ENCODE assay signal across 24 cellular contexts in the genomic region with DNA sequence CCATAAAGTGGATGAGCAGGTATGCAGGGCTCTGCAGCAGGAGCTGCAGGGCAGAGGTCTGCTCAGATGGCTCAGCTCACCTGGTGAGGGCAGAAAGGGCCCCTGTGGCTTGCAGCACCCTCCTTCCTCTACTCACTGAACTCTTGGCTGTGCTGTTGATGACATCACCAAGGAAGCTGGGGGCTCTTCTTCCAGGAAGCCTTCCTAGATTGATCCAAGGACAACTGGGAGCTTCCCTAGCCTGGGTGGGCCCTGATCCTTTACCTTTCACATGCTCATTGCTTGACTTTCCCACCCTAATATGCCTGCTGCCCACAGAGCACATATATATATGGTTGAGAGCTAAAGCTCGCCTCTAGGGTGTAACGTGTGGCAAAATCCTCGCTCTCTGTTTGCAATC. TPM values are rescaled to one million over a fixed set of nuclear protein-coding genes. Genes with fewer than 3 reads are reported as not detected.
DNase-seq lines count a peak whose midpoint lies in the region; ATAC-seq, FAIRE-seq and TF ChIP-seq lines count a peak whose summit lies in the region.
"Had no signal": no experiment of that assay in that cellular context is flagged by ENCODE, and none has a peak within 500 bp of the region (broad histone marks: within the 10 kb centered on the region; RNA-seq: fewer than 3 reads in every experiment).

No MANE protein-coding gene starts in this region.

- TF ChIP-seq RAD21 in A549 (conservative IDR thresholded peaks at IDR 0.05 in 1 of 2, IDR thresholded peaks at IDR 0.05 in 1 of 2) = no peak

- DNase-seq in A549 (ENCODE audit: low read depth in 1 of 2, low spot score in 1 of 2) (no peak), caudate nucleus (lab: John Stamatoyannopoulos, UW) (no peak), body of pancreas (no peak)
- DNase-seq: BE2C, GDM1, GOT3, NCI-H1048, NCI-H1436 treated with DMSO at 0.1 percent for 48 hours, NCI-H2029 treated with DMSO at 0.1 percent for 48 hours, NCI-H510A, NCI-H82, PC-9, SJCRH30 had no signal

- ATAC-seq in A549 (no peak), HG03439 (IDR thresholded peaks at IDR 0.05; ENCODE audit: unreplicated experiment) (no peak), gastroesophageal sphincter (no peak), body of pancreas (no peak)
- ATAC-seq: CD8-positive, alpha-beta T cell; GM12878 had no signal

- CTCF ChIA-PET in A549 (lab: Yijun Ruan, JAX) = interaction anchor here (0.6 to 1.7 kb wide), 9 partner anchors 8 to 165 kb away, joined by 3 to 9 read pairs (median 3); partner anchors contain the start of genes BTBD17 and GPR142

- H3K4me3 ChIP-seq in A549 (no peak overlapping the region), BLaER1 (no peak overlapping the region), gastroesophageal sphincter (no peak overlapping the region), body of pancreas (no peak overlapping the region)
- H3K4me3 ChIP-seq: GM12878, PC-9, SJCRH30 had no signal

- no peak overlapping the region for H3K4me2 ChIP-seq in A549
- H3K4me2 ChIP-seq in BLaER1 = peak overlapping the region; percentile 96
- H3K4me2 ChIP-seq: KMS-11, PC-9 had no signal

- no peaks in the 10 kb centered on the region for H3K9me3 ChIP-seq in A549
- H3K9me3 ChIP-seq in BLaER1 = no peaks in the 10 kb centered on the region
- H3K9me3 ChIP-seq in gastroesophageal sphincter = no peaks in the 10 kb centered on the region
- H3K9me3 ChIP-seq in body of pancreas = no peaks in the 10 kb centered on the region
- H3K9me3 ChIP-seq: BE2C, SJCRH30 had no signal

- no peak for TF ChIP-seq POLR2A in A549 (IDR thresholded peaks at IDR 0.05; ENCODE audit: low read length)
- no peak for TF ChIP-seq POLR2A in gastroesophageal sphincter (IDR thresholded peaks at IDR 0.05)
- TF ChIP-seq POLR2A in body of pancreas (IDR thresholded peaks at IDR 0.05) = no peak

- 0 out of 2 replicates have a peak overlapping the region, but pooled peaks have one; percentile 24 for H3K9ac ChIP-seq in BLaER1
- H3K9ac ChIP-seq: KMS-11 had no signal

- peaks cover 6% of the 10 kb centered on the region; the same call in 1 of the 3 replicates for H3K4me1 ChIP-seq in A549
- H3K4me1 ChIP-seq in BLaER1 = peaks cover 77% of the 10 kb centered on the region
- peaks cover 0 to 22% (median 7%) of the 10 kb centered on the region in 3 donors for H3K4me1 ChIP-seq in gastroesophageal sphincter
- peaks cover 15% of the 10 kb centered on the region for H3K4me1 ChIP-seq in body of pancreas
- H3K4me1 ChIP-seq: BE2C had no signal

- no peak for TF ChIP-seq EP300 in A549 (IDR thresholded peaks at IDR 0.05)
- no peak for TF ChIP-seq EP300 in gastroesophageal sphincter (IDR thresholded peaks at IDR 0.05)

- no peak overlapping the region for H3K27ac ChIP-seq in A549
- 0 out of 2 replicates have a peak overlapping the region, but pooled peaks have one; percentile 22 for H3K27ac ChIP-seq in BLaER1
- H3K27ac ChIP-seq in caudate nucleus (ENCODE audit: low read depth, low read length) = peak overlapping the region; percentile 9
- H3K27ac ChIP-seq in layer of hippocampus (ENCODE audit: low read depth, low read length) = peak overlapping the region; percentile 5
- H3K27ac ChIP-seq in gastroesophageal sphincter = no peak overlapping the region
- no peak overlapping the region for H3K27ac ChIP-seq in body of pancreas
- H3K27ac ChIP-seq: KMS-11, PC-9, SJCRH30 had no signal

- intact Hi-C loops in body of pancreas (cut with DNase I) = no loop called here

- WGBS in A549 (ENCODE audit: missing lambda C conversion rate) = 94% methylated on average over 3 of the region's 3 CpGs
- no CpG with 5 or more reads among the region's 3 CpGs for WGBS in gastroesophageal sphincter (ENCODE audit: low coverage in 1 of 2), 2 donors
- WGBS in body of pancreas, 2 donors = 95 to 100% methylated on average over 3 of the region's 3 CpGs

- peaks cover 6% of the 10 kb centered on the region for H3K27me3 ChIP-seq in BLaER1
- H3K27me3 ChIP-seq in layer of hippocampus (ENCODE audit: control insufficient read depth, insufficient read depth, low read length) = no peaks in the 10 kb centered on the region
- H3K27me3 ChIP-seq in gastroesophageal sphincter = peaks cover 80% of the 10 kb centered on the region
- H3K27me3 ChIP-seq in body of pancreas = peaks cover 0 to 6% of the 10 kb centered on the region in 2 donors
- H3K27me3 ChIP-seq: SJCRH30 had no signal

- TF ChIP-seq CTCF in A549 (IDR thresholded peaks at IDR 0.05) (no peak), gastroesophageal sphincter (IDR thresholded peaks at IDR 0.05) (no peak), body of pancreas (IDR thresholded peaks at IDR 0.05) (no peak)

- FAIRE-seq in A549 (lab: Jason Lieb, UNC) = no peak
- FAIRE-seq: D721Med, GM12878, GM18507 had no signal

- no peaks in the 10 kb centered on the region for H4K20me1 ChIP-seq in BLaER1

- POLR2A ChIA-PET in A549 (lab: Yijun Ruan, JAX) = no interaction called here

- no peaks in the 10 kb centered on the region for H3K36me3 ChIP-seq in BLaER1
- H3K36me3 ChIP-seq in gastroesophageal sphincter = no peaks in the 10 kb centered on the region
- no peaks in the 10 kb centered on the region for H3K36me3 ChIP-seq in body of pancreas (replicated peaks in 1 of 2; ENCODE audit: insufficient read depth in 1 of 2, low read depth in 2 of 2)
- H3K36me3 ChIP-seq: BE2C, SJCRH30 had no signal

TF ChIP-seq in A549, 52 proteins besides CTCF, POLR2A, EP300 and RAD21:
- TF ChIP-seq ZFP36 (IDR thresholded peaks at IDR 0.05; ENCODE audit: borderline replicate concordance, partially characterized antibody) = peak; percentile 89
- TF ChIP-seq RARB (CRISPR knock-in tag; IDR thresholded peaks at IDR 0.05) = no peak
TF ChIP-seq in A549: peak in this region for 1.

RNA-seq across cellular contexts. Expression of gene KIF19, which starts 2.5 kb away (rescaled TPM):
- polyA plus RNA-seq in A549 (2011; rRNA removed) = not detected in 2 replicates
- polyA plus RNA-seq in A549 (2012; cell fraction: cytosol; rRNA removed) = 0.01 TPM in 1 of 2 replicates, not detected in the other
- 0.01 TPM in 1 of 2 replicates, not detected in the other for polyA plus RNA-seq in A549 (2012; cell fraction: nucleus; rRNA removed)
- not detected in 3 replicates for polyA plus RNA-seq in A549 (2017; fragmentation: RNase III; extraction: RNeasy Plus Mini Kit Qiagen cat#74134 plus additional on column Dnase treatment)
- not detected in 2 replicates for polyA minus RNA-seq in A549 (2011; rRNA and poly(A)+ RNA removed)
- total RNA-seq in gastroesophageal sphincter = 1 to 10 TPM in 2 of 4 donors, under 1 TPM in 2; 0.81 to 2.1 (median 1.5) TPM
- total RNA-seq in body of pancreas = 1 to 10 TPM; 2.3 to 3.3 TPM
- total RNA-seq: M059J, PC-9, SJCRH30 had no signal
- polyA plus RNA-seq: AG04450 had no signal

RNA-seq across cellular contexts. Expression of gene BTBD17, which starts 33.2 kb away (rescaled TPM):
- polyA plus RNA-seq in A549 (2011; rRNA removed) = not detected in 2 replicates
- polyA plus RNA-seq in A549 (2012; cell fraction: cytosol; rRNA removed) = not detected in 2 replicates
- not detected in 2 replicates for polyA plus RNA-seq in A549 (2012; cell fraction: nucleus; rRNA removed)
- not detected in 3 replicates for polyA plus RNA-seq in A549 (2017; fragmentation: RNase III; extraction: RNeasy Plus Mini Kit Qiagen cat#74134 plus additional on column Dnase treatment)
- polyA minus RNA-seq in A549 (2011; rRNA and poly(A)+ RNA removed) = not detected in 2 replicates
- total RNA-seq in gastroesophageal sphincter = not detected
- total RNA-seq in body of pancreas = 1 to 10 TPM in 1 of 2 donors, not detected in 1; 1.0 TPM
- total RNA-seq: CD8-positive, alpha-beta T cell; GM12878; M059J; PC-9; SJCRH30 had no signal
- polyA plus RNA-seq: AG04450, GM12878 had no signal

RNA-seq across cellular contexts. Expression of gene GPR142, which starts 38.8 kb away (rescaled TPM):
- polyA plus RNA-seq in A549 (2011; rRNA removed) = not detected in 2 replicates
- not detected in 2 replicates for polyA plus RNA-seq in A549 (2012; cell fraction: cytosol; rRNA removed)
- polyA plus RNA-seq in A549 (2012; cell fraction: nucleus; rRNA removed) = 0.05 TPM in 1 of 2 replicates, not detected in the other
- not detected in 3 replicates for polyA plus RNA-seq in A549 (2017; fragmentation: RNase III; extraction: RNeasy Plus Mini Kit Qiagen cat#74134 plus additional on column Dnase treatment)
- polyA minus RNA-seq in A549 (2011; rRNA and poly(A)+ RNA removed) = not detected in 2 replicates
- 1 to 10 TPM in 1 of 4 donors, not detected in 3; 1.1 TPM for total RNA-seq in gastroesophageal sphincter
- total RNA-seq in body of pancreas = under 1 TPM; 0.52 to 0.66 TPM
- total RNA-seq: CD8-positive, alpha-beta T cell; GM12878; M059J; PC-9; SJCRH30 had no signal
- polyA plus RNA-seq: AG04450, GM12878 had no signal

RNA-seq across cellular contexts. Expression of gene DNAI2, which starts 54.5 kb away (rescaled TPM):
- polyA plus RNA-seq in A549 (2011; rRNA removed) (not detected in 2 replicates), A549 (2017; fragmentation: RNase III; extraction: RNeasy Plus Mini Kit Qiagen cat#74134 plus additional on column Dnase treatment) (not detected in 3 replicates)
- polyA plus RNA-seq in A549 (2012; cell fraction: cytosol; rRNA removed) = not detected in 2 replicates
- not detected in 2 replicates for polyA plus RNA-seq in A549 (2012; cell fraction: nucleus; rRNA removed)
- polyA minus RNA-seq in A549 (2011; rRNA and poly(A)+ RNA removed) = not detected in 2 replicates
- total RNA-seq in gastroesophageal sphincter (not detected), body of pancreas (not detected)
- total RNA-seq: M059J, PC-9, SJCRH30 had no signal
- polyA plus RNA-seq: AG04450 had no signal

Comparison
In these comparisons a context has a peak if more than half of its experiments do, and no peak if none do; other contexts are left out.
1. H3K27ac ChIP-seq: peak in BLaER1 (single experiment), caudate nucleus (single experiment) and layer of hippocampus (single experiment); none in A549 (0 of 2), gastroesophageal sphincter (0 of 4) and body of pancreas (0 of 4).